Comparison of ENCODE assay signal across 11 cellular contexts in genomic region chr19:50695251-50696064, GRCh38. TPM values are rescaled to one million over a fixed set of nuclear protein-coding genes. Genes with fewer than 3 reads are reported as not detected.
DNase-seq lines count a peak whose midpoint lies in the region; FAIRE-seq and TF ChIP-seq lines count a peak whose summit lies in the region.
"Had no signal": no experiment of that assay in that cellular context is flagged by ENCODE, and none has a peak within 500 bp of the region (broad histone marks: within the 10 kb centered on the region; RNA-seq: fewer than 3 reads in every experiment).

No MANE protein-coding gene starts in this region.

- POLR2A ChIA-PET in activated CD4-positive, alpha-beta memory T cell treated with anti-CD3 and anti-CD28 coated beads for 36 hours (lab: Charles Lee): no interaction called here

- H3K4me1 ChIP-seq in HUES48 (ENCODE audit: control insufficient read depth, insufficient read depth, low read length) (peaks cover 9% of the 10 kb centered on the region; the same call in 1 of the 2 replicates), liver (ENCODE audit: control insufficient read depth in 4 of 4, insufficient read depth in 4 of 4, low read length in 3 of 4) (no peaks in the 10 kb centered on the region)

- no peak overlapping the region for H3K27ac ChIP-seq in HUES48 (ENCODE audit: low read depth, low read length)
- no peak overlapping the region for H3K27ac ChIP-seq in liver (ENCODE audit: low read depth in 1 of 2, low read length in 2 of 2)

- H3K4me3 Mint-ChIP-seq in activated CD4-positive, alpha-beta memory T cell treated with anti-CD3 and anti-CD28 coated beads for 36 hours: no peak overlapping the region
- no peak overlapping the region for H3K4me3 Mint-ChIP-seq in chondrocyte (ENCODE audit: unreplicated experiment)
- H3K4me3 Mint-ChIP-seq: immature natural killer cell had no signal

- no peaks in the 10 kb centered on the region for H3K4me1 Mint-ChIP-seq in activated CD4-positive, alpha-beta memory T cell treated with anti-CD3 and anti-CD28 coated beads for 36 hours (ENCODE audit: low read depth)
- no peaks in the 10 kb centered on the region for H3K4me1 Mint-ChIP-seq in chondrocyte (ENCODE audit: low read depth)
- H3K4me1 Mint-ChIP-seq: immature natural killer cell had no signal

- peak overlapping the region; percentile 62 for H3K4me3 ChIP-seq in HUES48 (ENCODE audit: low read depth, low read length)
- no peak overlapping the region for H3K4me3 ChIP-seq in liver (ENCODE audit: low read depth in 1 of 3, low read length in 3 of 3)

- WGBS in liver: 6% methylated on average over 77 of the region's 78 CpGs

- TF ChIP-seq RAD21 in liver (IDR thresholded peaks at IDR 0.05): no peak

- no peaks in the 10 kb centered on the region for H3K9me3 Mint-ChIP-seq in activated CD4-positive, alpha-beta memory T cell treated with anti-CD3 and anti-CD28 coated beads for 36 hours
- no peaks in the 10 kb centered on the region for H3K9me3 Mint-ChIP-seq in chondrocyte (ENCODE audit: low read depth)

- intact Hi-C loops in activated CD4-positive, alpha-beta memory T cell treated with anti-CD3 and anti-CD28 coated beads for 36 hours (cut with micrococcal nuclease): no loop called here

- H3K9me3 ChIP-seq in HUES48 (ENCODE audit: control insufficient read depth, insufficient read depth, low read length) (no peaks in the 10 kb centered on the region), liver (ENCODE audit: control insufficient read depth in 4 of 4, low read length in 3 of 4) (no peaks in the 10 kb centered on the region)

- H3K27ac Mint-ChIP-seq in activated CD4-positive, alpha-beta memory T cell treated with anti-CD3 and anti-CD28 coated beads for 36 hours: no peak overlapping the region
- no peak overlapping the region for H3K27ac Mint-ChIP-seq in chondrocyte (ENCODE audit: unreplicated experiment)
- H3K27ac Mint-ChIP-seq: immature natural killer cell had no signal

- H3K36me3 ChIP-seq in HUES48 (ENCODE audit: control insufficient read depth, insufficient read depth, low read length) (no peaks in the 10 kb centered on the region), liver (ENCODE audit: control insufficient read depth in 4 of 4, insufficient read depth in 3 of 4, low read depth in 1 of 4, low read length in 3 of 4) (no peaks in the 10 kb centered on the region)

- no peak for TF ChIP-seq CTCF in D721Med (IDR thresholded peaks at IDR 0.05; ENCODE audit: insufficient read depth, missing control alignments)
- no peak for TF ChIP-seq CTCF in liver (IDR thresholded peaks at IDR 0.05; ENCODE audit: low read depth, low read length, missing input control)
- TF ChIP-seq CTCF in chondrocyte (IDR thresholded peaks at IDR 0.05): no peak

- DNase-seq in D721Med (ENCODE audit: insufficient read length, low spot score) (peak; percentile 91), middle frontal gyrus (ENCODE audit: extremely low spot score, low spot score) (no peak), OCI-M2 (lab: John Stamatoyannopoulos, UW; ENCODE audit: unreplicated experiment) (no peak), GM19240 (ENCODE audit: insufficient read length, low spot score) (no peak), chondrocyte (ENCODE audit: low spot score) (no peak)
- DNase-seq in activated CD4-positive, alpha-beta memory T cell treated with anti-CD3 and anti-CD28 coated beads for 36 hours: peak; percentile 21

- peaks cover 50% of the 10 kb centered on the region for H3K27me3 Mint-ChIP-seq in activated CD4-positive, alpha-beta memory T cell treated with anti-CD3 and anti-CD28 coated beads for 36 hours
- H3K27me3 Mint-ChIP-seq in chondrocyte (ENCODE audit: low read depth): peaks cover 70% of the 10 kb centered on the region

- no peaks in the 10 kb centered on the region for H3K36me3 Mint-ChIP-seq in activated CD4-positive, alpha-beta memory T cell treated with anti-CD3 and anti-CD28 coated beads for 36 hours
- peaks cover 2% of the 10 kb centered on the region for H3K36me3 Mint-ChIP-seq in chondrocyte (ENCODE audit: low read depth)
- H3K36me3 Mint-ChIP-seq: immature natural killer cell had no signal

- H3K27me3 ChIP-seq in HUES48 (ENCODE audit: control insufficient read depth, insufficient read depth, low read length): peaks cover 88% of the 10 kb centered on the region
- peaks cover 0 to 11% (median 1%) of the 10 kb centered on the region in 4 donors for H3K27me3 ChIP-seq in liver (ENCODE audit: control insufficient read depth in 4 of 4, insufficient read depth in 4 of 4, low read length in 3 of 4)

- no peak for FAIRE-seq in D721Med (lab: Jason Lieb, UNC)
- FAIRE-seq: astrocyte had no signal

- CTCF ChIA-PET in activated CD4-positive, alpha-beta memory T cell treated with anti-CD3 and anti-CD28 coated beads for 36 hours (lab: Charles Lee): no interaction called here

- H3K9ac ChIP-seq in HUES48 (ENCODE audit: low read depth, low read length): no peak overlapping the region
- H3K9ac ChIP-seq in liver (ENCODE audit: low read depth in 1 of 2, low read length in 2 of 2): no peak overlapping the region

TF ChIP-seq in liver, 16 proteins besides CTCF, POLR2A, EP300 and RAD21:
- TF ChIP-seq JUND (IDR thresholded peaks at IDR 0.05): no peak
- no peak for TF ChIP-seq EGR1 (IDR thresholded peaks at IDR 0.05; ENCODE audit: low read depth in 2 of 2)
- no peak for TF ChIP-seq YY1 (IDR thresholded peaks at IDR 0.05)
- no peak for TF ChIP-seq TAF1 (conservative IDR thresholded peaks at IDR 0.05)
- TF ChIP-seq, protein P1, sequence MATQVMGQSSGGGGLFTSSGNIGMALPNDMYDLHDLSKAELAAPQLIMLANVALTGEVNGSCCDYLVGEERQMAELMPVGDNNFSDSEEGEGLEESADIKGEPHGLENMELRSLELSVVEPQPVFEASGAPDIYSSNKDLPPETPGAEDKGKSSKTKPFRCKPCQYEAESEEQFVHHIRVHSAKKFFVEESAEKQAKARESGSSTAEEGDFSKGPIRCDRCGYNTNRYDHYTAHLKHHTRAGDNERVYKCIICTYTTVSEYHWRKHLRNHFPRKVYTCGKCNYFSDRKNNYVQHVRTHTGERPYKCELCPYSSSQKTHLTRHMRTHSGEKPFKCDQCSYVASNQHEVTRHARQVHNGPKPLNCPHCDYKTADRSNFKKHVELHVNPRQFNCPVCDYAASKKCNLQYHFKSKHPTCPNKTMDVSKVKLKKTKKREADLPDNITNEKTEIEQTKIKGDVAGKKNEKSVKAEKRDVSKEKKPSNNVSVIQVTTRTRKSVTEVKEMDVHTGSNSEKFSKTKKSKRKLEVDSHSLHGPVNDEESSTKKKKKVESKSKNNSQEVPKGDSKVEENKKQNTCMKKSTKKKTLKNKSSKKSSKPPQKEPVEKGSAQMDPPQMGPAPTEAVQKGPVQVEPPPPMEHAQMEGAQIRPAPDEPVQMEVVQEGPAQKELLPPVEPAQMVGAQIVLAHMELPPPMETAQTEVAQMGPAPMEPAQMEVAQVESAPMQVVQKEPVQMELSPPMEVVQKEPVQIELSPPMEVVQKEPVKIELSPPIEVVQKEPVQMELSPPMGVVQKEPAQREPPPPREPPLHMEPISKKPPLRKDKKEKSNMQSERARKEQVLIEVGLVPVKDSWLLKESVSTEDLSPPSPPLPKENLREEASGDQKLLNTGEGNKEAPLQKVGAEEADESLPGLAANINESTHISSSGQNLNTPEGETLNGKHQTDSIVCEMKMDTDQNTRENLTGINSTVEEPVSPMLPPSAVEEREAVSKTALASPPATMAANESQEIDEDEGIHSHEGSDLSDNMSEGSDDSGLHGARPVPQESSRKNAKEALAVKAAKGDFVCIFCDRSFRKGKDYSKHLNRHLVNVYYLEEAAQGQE (IDR thresholded peaks at IDR 0.05): peak; percentile 94

RNA-seq across cellular contexts. Expression of gene SHANK1, which starts 24.1 kb away (rescaled TPM):
- total RNA-seq in activated CD4-positive, alpha-beta memory T cell treated with anti-CD3 and anti-CD28 coated beads for 36 hours: not detected
- under 1 TPM; 0.17 to 0.28 TPM for total RNA-seq in liver
- polyA plus RNA-seq in liver: under 1 TPM in 1 of 2 donors, not detected in 1; 0.06 TPM
- 0.27 to 0.65 TPM (median 0.41 TPM) in 3 replicates for total RNA-seq in chondrocyte
- total RNA-seq: astrocyte had no signal
- polyA plus RNA-seq: immature natural killer cell had no signal

RNA-seq across cellular contexts. Expression of gene CLEC11A, which starts 27.7 kb away (rescaled TPM):
- total RNA-seq in activated CD4-positive, alpha-beta memory T cell treated with anti-CD3 and anti-CD28 coated beads for 36 hours: under 1 TPM; 0.41 to 0.71 TPM
- total RNA-seq in liver (10 to 100 TPM in 1 of 2 donors, 1 to 10 TPM in 1; 2.6 to 11.0 TPM), chondrocyte (2.9 to 5.4 TPM (median 5.1 TPM) in 3 replicates)
- polyA plus RNA-seq in liver: 1 to 10 TPM; 2.4 to 8.5 TPM
- total RNA-seq: astrocyte had no signal

RNA-seq across cellular contexts. Expression of gene C19orf81, which starts 46.2 kb away (rescaled TPM):
- total RNA-seq in activated CD4-positive, alpha-beta memory T cell treated with anti-CD3 and anti-CD28 coated beads for 36 hours: under 1 TPM in 1 of 2 experiments, not detected in 1; 0.69 TPM
- total RNA-seq in liver (not detected), chondrocyte (1.7 to 4.3 TPM (median 2.5 TPM) in 3 replicates)
- polyA plus RNA-seq in liver: not detected
- total RNA-seq: astrocyte, skeletal muscle tissue had no signal

RNA-seq across cellular contexts. Expression of gene SYT3, which starts 55.8 kb away (rescaled TPM):
- not detected for total RNA-seq in activated CD4-positive, alpha-beta memory T cell treated with anti-CD3 and anti-CD28 coated beads for 36 hours
- total RNA-seq in liver (not detected), chondrocyte (0.28 to 0.77 TPM (median 0.47 TPM) in 3 replicates)
- polyA plus RNA-seq in liver: not detected
- total RNA-seq: astrocyte, skeletal muscle tissue had no signal

Comparison
In these comparisons a context has a peak if more than half of its experiments do, and no peak if none do; other contexts are left out.
1. DNase-seq: peak in D721Med (single experiment) and activated CD4-positive, alpha-beta memory T cell treated with anti-CD3 and anti-CD28 coated beads for 36 hours (single experiment); none in middle frontal gyrus (single experiment), OCI-M2 (single experiment), GM19240 (single experiment) and chondrocyte (single experiment).